ENCODE assay signal across 9 cellular contexts in the genomic region with DNA sequence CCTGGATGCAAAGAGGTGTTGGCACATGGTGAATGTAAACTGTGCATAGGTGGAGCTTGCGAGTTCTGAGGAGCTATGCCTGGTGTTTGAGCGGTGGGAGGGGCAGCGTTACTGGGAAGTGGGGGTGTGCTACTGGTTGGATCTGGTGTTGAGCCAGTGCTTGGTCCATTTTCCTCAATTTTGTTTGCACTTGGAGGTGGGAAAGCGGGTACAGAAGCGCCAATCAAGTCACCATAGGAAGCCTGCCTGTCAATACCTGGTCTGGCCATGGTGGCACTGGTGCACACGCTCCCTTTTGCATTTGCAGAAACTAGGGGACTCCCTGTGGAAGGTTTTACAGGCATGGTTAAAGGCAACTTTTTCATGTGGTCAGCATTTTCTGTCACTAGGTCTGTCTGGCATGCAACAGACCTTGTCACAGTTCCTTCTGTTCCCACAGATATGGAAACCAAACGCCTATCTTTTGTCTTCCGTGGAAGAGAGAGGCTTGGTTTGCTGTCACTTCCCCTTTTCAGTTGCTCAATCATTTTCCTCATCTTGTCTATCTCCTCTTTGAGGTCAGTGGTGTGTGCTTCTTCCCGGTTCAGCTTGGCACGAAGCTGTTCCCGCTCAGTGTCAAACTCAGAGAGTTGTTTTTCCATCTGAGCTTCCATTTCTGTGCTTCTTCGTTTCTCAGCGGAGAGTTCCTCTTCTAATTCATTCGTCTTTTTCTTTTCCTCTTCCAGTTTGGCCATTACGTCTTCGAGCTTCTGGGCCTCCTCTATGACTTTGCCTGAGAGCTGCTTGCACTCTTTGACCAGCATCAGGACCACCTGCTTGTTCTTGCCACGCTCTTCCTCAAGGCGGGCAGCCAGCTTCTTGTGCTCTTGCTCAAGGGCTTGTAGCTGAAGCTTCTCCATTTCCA.
DNase-seq lines count a peak whose midpoint lies in the region; ATAC-seq lines count a peak whose summit lies in the region.
"Had no signal": no experiment of that assay in that cellular context is flagged by ENCODE, and none has a peak within 500 bp of the region (broad histone marks: within the 10 kb centered on the region; RNA-seq: fewer than 3 reads in every experiment).

No MANE protein-coding gene starts in this region.

- H3K9me3 ChIP-seq in MG63 = no peaks in the 10 kb centered on the region

- DNase-seq in CD1c-positive myeloid dendritic cell (ENCODE audit: extremely low spot score) (peak; percentile 92), NCI-H1417 (lab: John Stamatoyannopoulos, UW) (no peak), MG63 (no peak)
- no peak for DNase-seq in effector CD4-positive, alpha-beta T cell
- DNase-seq in activated CD8-positive, alpha-beta memory T cell treated with anti-CD3 and anti-CD28 coated beads for 24 hours = no peak
- DNase-seq: CD4-positive, CD25-positive, alpha-beta regulatory T cell had no signal

- H3K36me3 ChIP-seq in MG63 = no peaks in the 10 kb centered on the region

- H3K27me3 ChIP-seq in MG63 = no peaks in the 10 kb centered on the region

- H3K4me3 ChIP-seq in MG63 = no peak overlapping the region

- intact Hi-C loops in dendritic cell treated with granulocyte-macrophage colony-stimulating factor and Interleukin-4, amounts not matched to agents 40 ng/mL and 50 ng/mL, for 4 days (cut with micrococcal nuclease) = loop anchor here (1.0 to 5.0 kb wide), 3 partner anchors 19 to 80 kb away; a partner anchor contains a TSS

- peak overlapping the region; percentile 93 for H3K27ac Mint-ChIP-seq in dendritic cell treated with granulocyte-macrophage colony-stimulating factor and Interleukin-4, amounts not matched to agents 40 ng/mL and 50 ng/mL, for 4 days
- H3K27ac Mint-ChIP-seq: CD4-positive, CD25-positive, alpha-beta regulatory T cell had no signal

- peaks cover 21% of the 10 kb centered on the region for H3K9me3 Mint-ChIP-seq in dendritic cell treated with granulocyte-macrophage colony-stimulating factor and Interleukin-4, amounts not matched to agents 40 ng/mL and 50 ng/mL, for 4 days

- peaks cover 67% of the 10 kb centered on the region for H3K36me3 Mint-ChIP-seq in dendritic cell treated with granulocyte-macrophage colony-stimulating factor and Interleukin-4, amounts not matched to agents 40 ng/mL and 50 ng/mL, for 4 days (ENCODE audit: low read depth)
- H3K36me3 Mint-ChIP-seq: CD4-positive, CD25-positive, alpha-beta regulatory T cell had no signal

- H3K27me3 Mint-ChIP-seq in dendritic cell treated with granulocyte-macrophage colony-stimulating factor and Interleukin-4, amounts not matched to agents 40 ng/mL and 50 ng/mL, for 4 days = no peaks in the 10 kb centered on the region
- H3K27me3 Mint-ChIP-seq: CD4-positive, CD25-positive, alpha-beta regulatory T cell had no signal

- ATAC-seq in GM19463 (IDR thresholded peaks at IDR 0.05; ENCODE audit: unreplicated experiment) (peak; percentile 78), HG03378 (IDR thresholded peaks at IDR 0.05; ENCODE audit: unreplicated experiment) (peak; percentile 82)

- peaks cover 64% of the 10 kb centered on the region for H3K4me1 Mint-ChIP-seq in dendritic cell treated with granulocyte-macrophage colony-stimulating factor and Interleukin-4, amounts not matched to agents 40 ng/mL and 50 ng/mL, for 4 days (ENCODE audit: low read depth)
- H3K4me1 Mint-ChIP-seq: CD4-positive, CD25-positive, alpha-beta regulatory T cell had no signal

- peak overlapping the region; percentile 67 for H3K4me3 Mint-ChIP-seq in dendritic cell treated with granulocyte-macrophage colony-stimulating factor and Interleukin-4, amounts not matched to agents 40 ng/mL and 50 ng/mL, for 4 days
- H3K4me3 Mint-ChIP-seq: CD4-positive, CD25-positive, alpha-beta regulatory T cell had no signal
